ENCODE assay signal across 28 cellular contexts in the genomic region with DNA sequence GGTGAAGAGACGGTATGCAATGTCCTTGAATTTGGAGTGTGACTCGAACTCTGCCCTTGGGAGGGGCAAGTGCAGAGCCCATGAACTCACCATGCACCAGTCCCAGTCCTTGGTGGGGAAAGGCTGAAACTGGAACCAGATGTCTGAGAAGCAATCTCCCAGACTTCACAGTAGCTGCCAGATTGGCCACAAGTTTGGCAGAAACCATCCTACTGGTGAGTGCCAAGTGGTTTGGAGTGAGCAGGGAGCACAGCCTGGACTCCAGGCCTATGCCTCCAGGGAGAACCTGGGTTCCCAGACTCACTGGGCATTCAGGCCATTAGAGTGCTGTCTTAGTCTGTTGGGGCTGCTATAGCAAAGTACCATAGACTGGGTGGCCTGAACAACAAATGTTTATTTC.
DNase-seq lines count a peak whose midpoint lies in the region; ATAC-seq and TF ChIP-seq lines count a peak whose summit lies in the region.
"Had no signal": no experiment of that assay in that cellular context is flagged by ENCODE, and none has a peak within 500 bp of the region (broad histone marks: within the 10 kb centered on the region; RNA-seq: fewer than 3 reads in every experiment).

No MANE protein-coding gene starts in this region.

- no peak overlapping the region for H3K27ac Mint-ChIP-seq in type B pancreatic cell
- H3K27ac Mint-ChIP-seq: activated CD8-positive, alpha-beta T cell treated with anti-CD3 and anti-CD28 coated beads for 36 hours; activated naive CD8-positive, alpha-beta T cell treated with anti-CD3 and anti-CD28 coated beads, Interleukin-2, amount 10 ng/mL, durations not matched to agents 7 days and 5 days; stimulated activated naive CD8-positive, alpha-beta T cell treated with anti-CD3 and anti-CD28 coated beads, Interleukin-15, Interleukin-2, amounts not matched to agents 100 ng/mL and 50 ng/mL, for 24 hours had no signal

- H3K27me3 ChIP-seq in left ventricle myocardium inferior (ENCODE audit: low read depth) (no peaks in the 10 kb centered on the region), adipocyte (replicated peaks; ENCODE audit: control insufficient read depth, insufficient read depth, low read length) (peaks cover 41% of the 10 kb centered on the region), adrenal gland (no peaks in the 10 kb centered on the region), testis (no peaks in the 10 kb centered on the region)
- H3K27me3 ChIP-seq: BLaER1 treated with 17β-estradiol and CSF1 and Interleukin-3, amounts not matched to agents 10 nM and 100 nM; brain microvascular endothelial cell; sigmoid colon; transverse colon had no signal

- no peaks in the 10 kb centered on the region for H3K27me3 Mint-ChIP-seq in type B pancreatic cell

- H3K27ac ChIP-seq in left ventricle myocardium inferior (replicated peaks) (no peak overlapping the region), adrenal gland (no peak overlapping the region), testis (no peak overlapping the region)
- H3K27ac ChIP-seq: BLaER1 treated with 17β-estradiol and CSF1 and Interleukin-3, amounts not matched to agents 10 nM and 100 nM; brain microvascular endothelial cell; gastroesophageal sphincter; lower lobe of right lung; parathyroid adenoma; sigmoid colon; transverse colon had no signal

- H3K36me3 Mint-ChIP-seq in type B pancreatic cell = no peaks in the 10 kb centered on the region
- H3K36me3 Mint-ChIP-seq: activated naive CD8-positive, alpha-beta T cell treated with anti-CD3 and anti-CD28 coated beads, Interleukin-2, amount 10 ng/mL, durations not matched to agents 7 days and 5 days had no signal

- H3K4me1 ChIP-seq in left ventricle myocardium inferior = no peaks in the 10 kb centered on the region
- H3K4me1 ChIP-seq in adipocyte (ENCODE audit: control insufficient read depth, insufficient read depth, low read length) = peaks cover 7% of the 10 kb centered on the region
- H3K4me1 ChIP-seq in adrenal gland (replicated peaks in 1 of 2) = no peaks in the 10 kb centered on the region
- no peaks in the 10 kb centered on the region for H3K4me1 ChIP-seq in testis
- H3K4me1 ChIP-seq: gastroesophageal sphincter, lower lobe of right lung, parathyroid adenoma, sigmoid colon, transverse colon had no signal

- H3K9me3 Mint-ChIP-seq in type B pancreatic cell = peaks cover 5% of the 10 kb centered on the region
- H3K9me3 Mint-ChIP-seq: activated CD8-positive, alpha-beta T cell treated with anti-CD3 and anti-CD28 coated beads for 36 hours; activated naive CD8-positive, alpha-beta T cell treated with anti-CD3 and anti-CD28 coated beads, Interleukin-2, amount 10 ng/mL, durations not matched to agents 7 days and 5 days had no signal

- TF ChIP-seq CTCF in left ventricle myocardium inferior (IDR thresholded peaks at IDR 0.05; ENCODE audit: borderline replicate concordance) (no peak), adrenal gland (IDR thresholded peaks at IDR 0.05) (no peak), type B pancreatic cell (conservative IDR thresholded peaks at IDR 0.05) (no peak), testis (IDR thresholded peaks at IDR 0.05) (no peak)

- H3K36me3 ChIP-seq in left ventricle myocardium inferior (no peaks in the 10 kb centered on the region), adipocyte (ENCODE audit: control insufficient read depth, insufficient read depth, low read length, severe bottlenecking) (no peaks in the 10 kb centered on the region), adrenal gland (replicated peaks in 1 of 2) (no peaks in the 10 kb centered on the region), testis (ENCODE audit: low read depth, missing control alignments) (no peaks in the 10 kb centered on the region)
- H3K36me3 ChIP-seq: BLaER1 treated with 17β-estradiol and CSF1 and Interleukin-3, amounts not matched to agents 10 nM and 100 nM; brain microvascular endothelial cell; gastroesophageal sphincter; lower lobe of right lung; sigmoid colon; transverse colon had no signal

- ATAC-seq in Right ventricle myocardium superior (ENCODE audit: poor library complexity) (peak; percentile 51), HG02981 (IDR thresholded peaks at IDR 0.05; ENCODE audit: unreplicated experiment) (no peak)
- ATAC-seq: activated CD4-positive, CD25-positive, alpha-beta regulatory T cell treated with anti-CD3 and anti-CD28 coated beads, Interleukin-2, amount 50 U/mL, for 24 hours; activated CD8-positive, alpha-beta T cell treated with anti-CD3 and anti-CD28 coated beads for 36 hours; gastroesophageal sphincter; lower lobe of right lung had no signal

- H3K9me3 ChIP-seq in left ventricle myocardium inferior (replicated peaks) = no peaks in the 10 kb centered on the region
- H3K9me3 ChIP-seq in adipocyte (ENCODE audit: control insufficient read depth, low read length) = no peaks in the 10 kb centered on the region
- no peaks in the 10 kb centered on the region for H3K9me3 ChIP-seq in adrenal gland (replicated peaks in 1 of 3)
- H3K9me3 ChIP-seq in testis = no peaks in the 10 kb centered on the region
- H3K9me3 ChIP-seq: gastroesophageal sphincter, lower lobe of right lung, sigmoid colon, transverse colon had no signal

- 21 to 52% (median 37%) methylated on average over 1 to 2 of the region's 2 CpGs for WGBS in adrenal gland, 4 donors
- WGBS in testis, 2 donors = 23 to 37% methylated on average over 2 of the region's 2 CpGs

- no peak overlapping the region for H3K9ac ChIP-seq in adipocyte (ENCODE audit: low read length)
- H3K9ac ChIP-seq: BLaER1 treated with 17β-estradiol and CSF1 and Interleukin-3, amounts not matched to agents 10 nM and 100 nM; parathyroid adenoma had no signal

- H3K4me3 ChIP-seq in left ventricle myocardium inferior (no peak overlapping the region), adipocyte (ENCODE audit: low read length) (no peak overlapping the region), adrenal gland (no peak overlapping the region), testis (no peak overlapping the region)
- H3K4me3 ChIP-seq: BLaER1 treated with 17β-estradiol and CSF1 and Interleukin-3, amounts not matched to agents 10 nM and 100 nM; gastroesophageal sphincter; lower lobe of right lung; sigmoid colon; transverse colon had no signal

- no peak overlapping the region for H3K4me3 Mint-ChIP-seq in type B pancreatic cell
- H3K4me3 Mint-ChIP-seq: activated CD8-positive, alpha-beta T cell treated with anti-CD3 and anti-CD28 coated beads for 36 hours; activated naive CD8-positive, alpha-beta T cell treated with anti-CD3 and anti-CD28 coated beads, Interleukin-2, amount 10 ng/mL, durations not matched to agents 7 days and 5 days; stimulated activated naive CD8-positive, alpha-beta T cell treated with anti-CD3 and anti-CD28 coated beads, Interleukin-15, Interleukin-2, amounts not matched to agents 100 ng/mL and 50 ng/mL, for 24 hours had no signal

- DNase-seq in Right ventricle myocardium superior (no peak), left ventricle myocardium inferior (no peak), adipocyte (ENCODE audit: low read depth) (peak; percentile 15), fibroblast of the conjunctiva (ENCODE audit: low read depth) (peak; percentile 37), adrenal gland (no peak), type B pancreatic cell (ENCODE audit: extremely low spot score, unreplicated experiment) (no peak), testis (no peak)
- DNase-seq: 8988T; activated CD8-positive, alpha-beta T cell treated with anti-CD3 and anti-CD28 coated beads for 36 hours; activated effector memory CD4-positive, alpha-beta T cell treated with Interleukin-2 at 50 U/mL for 16 hours; activated naive CD8-positive, alpha-beta T cell treated with anti-CD3 and anti-CD28 coated beads, Interleukin-2, amount 10 ng/mL, durations not matched to agents 7 days and 5 days; brain microvascular endothelial cell; effector CD4-positive, alpha-beta T cell; IMR-90; lower lobe of right lung; NCI-H1436 treated with DMSO at 0.1 percent for 48 hours; NCI-H2171; NCI-H524; sigmoid colon; stimulated activated CD4-positive, alpha-beta T cell treated with anti-CD3 and anti-CD28 coated beads, Interleukin-15, amount 100 ng/mL, for 24 hours; T-helper 1 cell; transverse colon had no signal

- TF ChIP-seq POLR2A in adrenal gland (IDR thresholded peaks at IDR 0.05) (no peak), testis (IDR thresholded peaks at IDR 0.05) (no peak)

- H3K4me1 Mint-ChIP-seq in type B pancreatic cell (ENCODE audit: unreplicated experiment) = no peaks in the 10 kb centered on the region
- H3K4me1 Mint-ChIP-seq: activated naive CD8-positive, alpha-beta T cell treated with anti-CD3 and anti-CD28 coated beads, Interleukin-2, amount 10 ng/mL, durations not matched to agents 7 days and 5 days had no signal

- intact Hi-C loops in Right ventricle myocardium superior (cut with DNase I) (no loop called here), left ventricle myocardium inferior (cut with micrococcal nuclease) (no loop called here), adrenal gland (cut with DNase I) (no loop called here), testis (cut with DNase I; ENCODE audit: low total_unique reads) (no loop called here)

Comparison
In these comparisons a context has a peak if more than half of its experiments do, and no peak if none do; other contexts are left out.
1. DNase-seq: peak in adipocyte (single experiment) and fibroblast of the conjunctiva (single experiment); none in Right ventricle myocardium superior (single experiment), left ventricle myocardium inferior (single experiment), adrenal gland (0 of 7), type B pancreatic cell (single experiment) and testis (single experiment).